ENCODE assay signal across 7 cellular contexts in the genomic region with DNA sequence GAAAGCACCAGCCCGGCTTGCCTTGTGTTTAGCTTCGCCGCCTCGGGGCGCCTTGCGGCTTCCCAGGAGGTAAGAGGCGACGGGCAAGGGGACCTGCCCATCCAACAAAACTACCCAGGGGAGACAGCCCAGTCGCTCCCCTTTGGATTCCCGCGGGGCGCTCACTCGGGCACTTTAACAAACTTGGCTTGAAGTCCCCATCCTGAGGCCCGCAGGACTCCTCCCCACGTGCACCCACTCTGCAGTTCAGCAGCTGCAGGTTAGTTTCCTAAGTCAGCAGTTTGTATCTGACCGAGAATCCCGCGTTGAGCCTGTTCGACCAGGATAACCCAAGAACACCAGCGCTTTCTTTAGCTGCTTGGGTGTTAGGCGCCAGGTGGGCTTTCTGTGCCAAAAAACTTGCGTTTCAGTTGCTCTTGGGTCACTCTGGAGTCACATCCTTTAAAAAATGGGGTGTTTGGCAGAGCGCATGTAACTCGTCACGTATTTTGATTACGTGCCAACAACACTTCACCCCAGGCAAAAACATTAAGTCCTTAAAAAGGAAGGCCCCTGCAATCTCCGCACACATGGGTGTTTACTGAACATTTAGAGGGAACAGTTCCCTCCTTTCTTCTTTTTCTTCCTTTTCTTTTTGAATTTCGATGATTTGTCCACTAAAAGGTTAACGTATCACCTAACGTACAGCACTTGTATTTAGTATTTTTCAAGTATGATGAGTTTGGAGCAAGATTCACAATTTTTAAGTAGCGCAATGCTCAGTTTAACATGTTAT. TPM values are rescaled to one million over a fixed set of nuclear protein-coding genes. Genes with fewer than 3 reads are reported as not detected.
DNase-seq lines count a peak whose midpoint lies in the region; ATAC-seq and TF ChIP-seq lines count a peak whose summit lies in the region.

No MANE protein-coding gene starts in this region.

- no peaks in the 10 kb centered on the region for H3K36me3 ChIP-seq in ectodermal cell (ENCODE audit: control insufficient read depth, insufficient read depth, low read length)

- H3K27me3 ChIP-seq in ectodermal cell (ENCODE audit: control insufficient read depth, insufficient read depth, low read length, poor library complexity, severe bottlenecking), result peaks cover 45% of the 10 kb centered on the region

- H3K27me3 Mint-ChIP-seq in nephron (ENCODE audit: low read depth), result peaks cover 76% of the 10 kb centered on the region

- H3K27ac ChIP-seq in ectodermal cell (ENCODE audit: insufficient read depth, low read depth, low read length, poor library complexity, severe bottlenecking), result no peak overlapping the region

- WGBS in ectodermal cell, 2 experiments, result 12 to 15% methylated on average over 31 of the region's 31 CpGs

- no peaks in the 10 kb centered on the region for H3K9me3 ChIP-seq in ectodermal cell (ENCODE audit: control insufficient read depth, low read length)

- H3K4me3 Mint-ChIP-seq in nephron, result peak overlapping the region; percentile 64 to 81 (median 69)

- no peaks in the 10 kb centered on the region for H3K36me3 Mint-ChIP-seq in nephron (ENCODE audit: low read depth)

- ATAC-seq in GM21360 (IDR thresholded peaks at IDR 0.05; ENCODE audit: unreplicated experiment) (peak; percentile 31), HG03175 (IDR thresholded peaks at IDR 0.05; ENCODE audit: unreplicated experiment) (no peak), GM21423 (IDR thresholded peaks at IDR 0.05; ENCODE audit: unreplicated experiment) (no peak)

- H3K4me3 ChIP-seq in ectodermal cell (ENCODE audit: insufficient read depth, low read depth, low read length), result peak overlapping the region; percentile 40

- H3K9me3 Mint-ChIP-seq in nephron, result peaks cover 2% of the 10 kb centered on the region

- peaks cover 5% of the 10 kb centered on the region for H3K4me1 Mint-ChIP-seq in nephron

- H3K27ac Mint-ChIP-seq in nephron, result no peak overlapping the region

- TF ChIP-seq CTCF in nephron (IDR thresholded peaks at IDR 0.05; ENCODE audit: unreplicated experiment in 3 of 3), result no peak

- peak; percentile 81 for DNase-seq in NCI-H345 (lab: John Stamatoyannopoulos, UW)
- DNase-seq in foreskin melanocyte, result no peak

- peaks cover 5% of the 10 kb centered on the region for H3K4me1 ChIP-seq in ectodermal cell (ENCODE audit: control insufficient read depth, insufficient read depth, low read length)

RNA-seq across cellular contexts. Expression of a gene that starts 0.9 kb away (rescaled TPM):
- 0.04 TPM for polyA plus RNA-seq in ectodermal cell (2013, experiment 1 of 4)
- 0.09 TPM for polyA plus RNA-seq in ectodermal cell (2013, experiment 2 of 4)
- polyA plus RNA-seq in ectodermal cell (2013, experiment 3 of 4), result 0.16 TPM
- polyA plus RNA-seq in ectodermal cell (2013, experiment 4 of 4), result 0.24 TPM
